8 cellular contexts compared by ENCODE assay signal in genomic region chr10:102644646-102645387, GRCh38. TPM values are rescaled to one million over a fixed set of nuclear protein-coding genes. Genes with fewer than 3 reads are reported as not detected.
DNase-seq lines count a peak whose midpoint lies in the region; ATAC-seq and TF ChIP-seq lines count a peak whose summit lies in the region.

No MANE protein-coding gene starts in this region.

- H3K36me3 Mint-ChIP-seq in neural progenitor cell = peaks cover 5% of the 10 kb centered on the region

- peaks cover 62% of the 10 kb centered on the region for H3K79me2 ChIP-seq in neural progenitor cell (ENCODE audit: low read depth)

- H2AFZ ChIP-seq in neural progenitor cell (replicated peaks) = no peak overlapping the region

- DNase-seq in DMS53 treated with DMSO at 0.1 percent for 48 hours (lab: John Stamatoyannopoulos, UW; ENCODE audit: unreplicated experiment) = peak; percentile 69
- peak; percentile 82 for DNase-seq in KBM-7
- DNase-seq in RKO (ENCODE audit: low spot score) = peak; percentile 92
- peak; percentile 78 for DNase-seq in activated gamma-delta T cell treated with Interleukin-2 at 50 U/mL for 16 hours
- DNase-seq in fibroblast of villous mesenchyme (ENCODE audit: low read depth) = peak; percentile 73
- peak; percentile 89 for DNase-seq in neural progenitor cell (ENCODE audit: low spot score)
- peak; percentile 84 for DNase-seq in superior temporal gyrus (ENCODE audit: extremely low spot score)

- H3K9me3 ChIP-seq in neural progenitor cell (ENCODE audit: low read depth) = no peaks in the 10 kb centered on the region

- peaks cover 3% of the 10 kb centered on the region for H3K9me3 Mint-ChIP-seq in neural progenitor cell

- peak overlapping the region; percentile 98 for H3K4me3 Mint-ChIP-seq in neural progenitor cell

- peaks cover 50% of the 10 kb centered on the region for H3K4me1 Mint-ChIP-seq in neural progenitor cell

- no peak overlapping the region for H3K27ac ChIP-seq in neural progenitor cell

- peaks cover 74% of the 10 kb centered on the region for H3F3A ChIP-seq in neural progenitor cell (ENCODE audit: low read depth)

- no peaks in the 10 kb centered on the region for H3K27me3 ChIP-seq in neural progenitor cell

- in situ Hi-C loops in KBM-7 (cut with MboI; ENCODE audit: low pct_unique_long_range_greater_than_20kb, low sequenced_read_pairs) = no loop called here

- H3K36me3 ChIP-seq in neural progenitor cell = no peaks in the 10 kb centered on the region

- TF ChIP-seq CTCF in fibroblast of villous mesenchyme (IDR thresholded peaks at IDR 0.05; ENCODE audit: insufficient read depth, low read depth, low read length) (peak; percentile 61), neural progenitor cell (IDR thresholded peaks at IDR 0.05) (peak; percentile 63)

- ATAC-seq in HG02981 (IDR thresholded peaks at IDR 0.05; ENCODE audit: unreplicated experiment) = no peak

- H3K27me3 Mint-ChIP-seq in neural progenitor cell (ENCODE audit: insufficient read depth, low read depth) = peaks cover 14% of the 10 kb centered on the region

- peak overlapping the region; percentile 41 for H3K9ac ChIP-seq in neural progenitor cell

- H3K4me3 ChIP-seq in fibroblast of villous mesenchyme (ENCODE audit: low read depth, low read length) (peak overlapping the region; percentile 97), neural progenitor cell (peak overlapping the region; percentile 94)

- H4K20me1 ChIP-seq in neural progenitor cell (ENCODE audit: low read depth) = peaks cover 52% of the 10 kb centered on the region

- peak overlapping the region; percentile 94 for H3K4me2 ChIP-seq in neural progenitor cell

- H3K27ac Mint-ChIP-seq in neural progenitor cell = peak overlapping the region; percentile 96

- peaks cover 43% of the 10 kb centered on the region for H3K4me1 ChIP-seq in neural progenitor cell

RNA-seq across cellular contexts. Expression of gene TRIM8, which starts 0.5 kb away (rescaled TPM):
- total RNA-seq in fibroblast of villous mesenchyme (116 and 119 TPM in 2 replicates), neural progenitor cell (ENCODE audit: low replicate concordance) (31.4 and 33.8 TPM in 2 replicates)
